In genomic region chr4:3106339-3107186, GRCh38 we compare ENCODE assay signal across 9 cellular contexts. TPM values are rescaled to one million over a fixed set of nuclear protein-coding genes. Genes with fewer than 3 reads are reported as not detected.
DNase-seq lines count a peak whose midpoint lies in the region; ATAC-seq and TF ChIP-seq lines count a peak whose summit lies in the region.
"Had no signal": no experiment of that assay in that cellular context is flagged by ENCODE, and none has a peak within 500 bp of the region (broad histone marks: within the 10 kb centered on the region; RNA-seq: fewer than 3 reads in every experiment).

No MANE protein-coding gene starts in this region.

- no peak overlapping the region for H3K9ac ChIP-seq in KMS-11
- peak overlapping the region; percentile 3; the same call in 1 of the 2 replicates for H3K9ac ChIP-seq in SK-N-SH

- peak; percentile 89 for TF ChIP-seq RAD21 in SK-N-SH (IDR thresholded peaks at IDR 0.05; ENCODE audit: low read length)

- H3K9me2 ChIP-seq in SK-N-SH, result no peaks in the 10 kb centered on the region

- H2AFZ ChIP-seq in KMS-11 (ENCODE audit: low read depth) (no peak overlapping the region), SK-N-SH (ENCODE audit: low read depth) (no peak overlapping the region)

- H3K4me3 ChIP-seq in KMS-11 (IDR thresholded peaks at IDR 0.05; ENCODE audit: insufficient read depth, low read depth, low read length), result no peak overlapping the region
- peak overlapping the region in 1 of 2 experiments; percentile 38; a peak in 1 of 4 replicates for H3K4me3 ChIP-seq in SK-N-SH (ENCODE audit: low read depth in 2 of 2, low read length in 1 of 2)
- no peak overlapping the region for H3K4me3 ChIP-seq in ovary
- H3K4me3 ChIP-seq in thoracic aorta, result no peak overlapping the region

- H3K36me3 ChIP-seq in KMS-11 (ENCODE audit: insufficient read depth) (no peaks in the 10 kb centered on the region), SK-N-SH (replicated peaks in 1 of 2; ENCODE audit: control insufficient read depth in 1 of 2, insufficient read depth in 2 of 2, low read length in 1 of 2) (peaks cover 15 to 51% of the 10 kb centered on the region in 2 experiments), ovary (no peaks in the 10 kb centered on the region), thoracic aorta (peaks cover 11% of the 10 kb centered on the region)

- peak; percentile 91 for DNase-seq in ELR (ENCODE audit: low read depth)
- peak; percentile 88 for DNase-seq in SK-N-SH
- DNase-seq in activated naive CD4-positive, alpha-beta T cell treated with Interleukin-2 at 50 U/mL for 16 hours, result peak; percentile 90
- DNase-seq in germinal center (ENCODE audit: low spot score), result peak; percentile 85
- DNase-seq in ovary, result peak; percentile 79 to 89 (median 88)
- peak; percentile 77 for DNase-seq in thoracic aorta (ENCODE audit: low spot score)

- TF ChIP-seq EP300 in SK-N-SH (IDR thresholded peaks at IDR 0.05; ENCODE audit: borderline replicate concordance in 1 of 2, low read depth in 1 of 2, low read length in 1 of 2) (no peak), ovary (IDR thresholded peaks at IDR 0.05) (no peak)

- no peak overlapping the region for H3K27ac ChIP-seq in KMS-11
- H3K27ac ChIP-seq in SK-N-SH (ENCODE audit: low read depth in 2 of 2, low read length in 1 of 2), result peak overlapping the region in 1 of 2 experiments; percentile 55; a peak in 2 of 4 replicates
- H3K27ac ChIP-seq in ovary, result no peak overlapping the region
- peak overlapping the region in 1 of 2 donors; percentile 30 for H3K27ac ChIP-seq in thoracic aorta

- H3K4me2 ChIP-seq in KMS-11, result no peak overlapping the region
- H3K4me2 ChIP-seq in SK-N-SH, result peak overlapping the region; percentile 37

- POLR2A ChIA-PET in SK-N-SH (lab: Yijun Ruan, JAX), result no interaction called here

- no peaks in the 10 kb centered on the region for H4K20me1 ChIP-seq in KMS-11 (ENCODE audit: insufficient read depth)
- no peaks in the 10 kb centered on the region for H4K20me1 ChIP-seq in SK-N-SH (ENCODE audit: insufficient read depth)

- H3K79me2 ChIP-seq in KMS-11 (ENCODE audit: insufficient read depth, low read depth) (no peaks in the 10 kb centered on the region), SK-N-SH (ENCODE audit: insufficient read depth) (peaks cover 13% of the 10 kb centered on the region; the same call in 1 of the 2 replicates)

- TF ChIP-seq CTCF in KMS-11 (conservative IDR thresholded peaks at IDR 0.05; ENCODE audit: low read depth, low read length) (peak; percentile 87), SK-N-SH (IDR thresholded peaks at IDR 0.05) (peak; percentile 99), ovary (IDR thresholded peaks at IDR 0.05) (peak; percentile 84 to 89 (median 84)), thoracic aorta (IDR thresholded peaks at IDR 0.05) (peak; percentile 89)

- intact Hi-C loops in ovary (cut with DNase I), result loop anchor here in 3 of 4 donors (5.0 to 10.0 kb wide), 3 partner anchors 236 to 338 kb away; partner anchors contain the start of gene HGFAC (in 2 of the 3)

- H3K4me1 ChIP-seq in KMS-11 (ENCODE audit: low read depth, poor library complexity, severe bottlenecking), result no peaks in the 10 kb centered on the region
- H3K4me1 ChIP-seq in SK-N-SH (ENCODE audit: control insufficient read depth in 1 of 2, insufficient read depth in 2 of 2, low read depth in 1 of 2, low read length in 1 of 2), result peaks cover 3 to 18% of the 10 kb centered on the region in 2 experiments; a peak in 3 of 4 replicates
- peaks cover 13% of the 10 kb centered on the region for H3K4me1 ChIP-seq in ovary (ENCODE audit: insufficient read depth)
- H3K4me1 ChIP-seq in thoracic aorta (ENCODE audit: control insufficient read depth in 1 of 2, low read depth in 2 of 2), result peaks cover 4% of the 10 kb centered on the region in 2 donors

- ATAC-seq in GM21737 (IDR thresholded peaks at IDR 0.05; ENCODE audit: unreplicated experiment) (peak; percentile 96), thoracic aorta (ENCODE audit: insufficient number of reproducible peaks, low FRiP score, low read depth) (peak; percentile 99)

- H3K9me3 ChIP-seq in SK-N-SH (no peaks in the 10 kb centered on the region), ovary (no peaks in the 10 kb centered on the region), thoracic aorta (no peaks in the 10 kb centered on the region)

- TF ChIP-seq POLR2A in ovary (IDR thresholded peaks at IDR 0.05), result no peak

- CTCF ChIA-PET in SK-N-SH (lab: Yijun Ruan, JAX), result interaction anchor here (0.6 to 3.6 kb wide), 46 partner anchors 9 to 635 kb away, joined by 3 to 34 read pairs (median 3); no protein-coding TSS in a partner anchor

- H3K27me3 ChIP-seq in KMS-11 (ENCODE audit: insufficient read depth, low read depth) (no peaks in the 10 kb centered on the region), SK-N-SH (ENCODE audit: insufficient read depth) (no peaks in the 10 kb centered on the region), ovary (no peaks in the 10 kb centered on the region), thoracic aorta (replicated peaks; ENCODE audit: insufficient read depth) (no peaks in the 10 kb centered on the region)

- H3F3A ChIP-seq in SK-N-SH (replicated peaks; ENCODE audit: insufficient read depth), result peaks cover 11% of the 10 kb centered on the region

- 10% methylated on average over 7 of the region's 7 CpGs for WGBS in SK-N-SH (ENCODE audit: low lambda C conversion rate)
- WGBS in ovary, 3 donors, result 7 to 11% (median 8%) methylated on average over 7 of the region's 7 CpGs

TF ChIP-seq in SK-N-SH, 30 proteins besides CTCF, POLR2A, EP300 and RAD21 (continues in another document):
- no peak for TF ChIP-seq GABPA (IDR thresholded peaks at IDR 0.05; ENCODE audit: low read depth)
- no peak for TF ChIP-seq RXRA (IDR thresholded peaks at IDR 0.05; ENCODE audit: borderline replicate concordance, low read depth)
- TF ChIP-seq EZH2phosphoT487 (IDR thresholded peaks at IDR 0.05; ENCODE audit: borderline replicate concordance, low read depth), result no peak
- peak; percentile 62; the same call in 1 of the 2 replicates for TF ChIP-seq SIN3A (IDR thresholded peaks at IDR 0.05; ENCODE audit: borderline replicate concordance, low read depth, low read length)
- no peak for TF ChIP-seq POLR2AphosphoS5 (IDR thresholded peaks at IDR 0.05; ENCODE audit: low read depth, low read length)
- no peak for TF ChIP-seq NFIC (IDR thresholded peaks at IDR 0.05; ENCODE audit: borderline replicate concordance)
- no peak for TF ChIP-seq USF2 (IDR thresholded peaks at IDR 0.05; ENCODE audit: borderline replicate concordance, low read depth, low read length)
- TF ChIP-seq TEAD4 (IDR thresholded peaks at IDR 0.05; ENCODE audit: borderline replicate concordance, insufficient read depth), result no peak
- TF ChIP-seq FOXM1 (IDR thresholded peaks at IDR 0.05; ENCODE audit: low read depth), result no peak
- TF ChIP-seq SMC3 (IDR thresholded peaks at IDR 0.05; ENCODE audit: low read depth, low read length), result peak; percentile 77
- TF ChIP-seq MEF2A (IDR thresholded peaks at IDR 0.05; ENCODE audit: borderline replicate concordance, low read depth), result no peak
- TF ChIP-seq USF1 (IDR thresholded peaks at IDR 0.05; ENCODE audit: borderline replicate concordance, low read depth), result no peak
- peak; percentile 14; the same call in 1 of the 2 replicates for TF ChIP-seq TCF12 (IDR thresholded peaks at IDR 0.05)
- no peak for TF ChIP-seq ELF1 (IDR thresholded peaks at IDR 0.05)
- no peak for TF ChIP-seq REST (IDR thresholded peaks at IDR 0.05; ENCODE audit: low read depth, low read length)

RNA-seq across cellular contexts. Expression of gene HTT, which starts 32.1 kb away (rescaled TPM):
- polyA plus RNA-seq in SK-N-SH (2012; rRNA removed) (11.3 and 13.1 TPM in 2 replicates), ovary (10 to 100 TPM; 13.3 to 35.2 TPM)
- polyA plus RNA-seq in SK-N-SH (2012; cell fraction: cytosol; rRNA removed), result 7.8 and 9.4 TPM in 2 replicates
- polyA plus RNA-seq in SK-N-SH (2012; cell fraction: nucleus; rRNA removed), result 35.2 and 36.2 TPM in 2 replicates
- total RNA-seq in ovary (10 to 100 TPM; 28.3 to 63.2 (median 39.1) TPM), thoracic aorta (10 to 100 TPM; 56.3 to 89.5 TPM)

RNA-seq across cellular contexts. Expression of gene HTT-AS, which starts 32.2 kb away (rescaled TPM):
- polyA plus RNA-seq in SK-N-SH (2012; rRNA removed) (not detected in 2 replicates), ovary (not detected)
- not detected in 2 replicates for polyA plus RNA-seq in SK-N-SH (2012; cell fraction: cytosol; rRNA removed)
- polyA plus RNA-seq in SK-N-SH (2012; cell fraction: nucleus; rRNA removed), result not detected in 2 replicates
- total RNA-seq in ovary (not detected), thoracic aorta (not detected)
- polyA plus RNA-seq: thymus had no signal
